ENCODE assay signal across 8 cellular contexts in the genomic region with DNA sequence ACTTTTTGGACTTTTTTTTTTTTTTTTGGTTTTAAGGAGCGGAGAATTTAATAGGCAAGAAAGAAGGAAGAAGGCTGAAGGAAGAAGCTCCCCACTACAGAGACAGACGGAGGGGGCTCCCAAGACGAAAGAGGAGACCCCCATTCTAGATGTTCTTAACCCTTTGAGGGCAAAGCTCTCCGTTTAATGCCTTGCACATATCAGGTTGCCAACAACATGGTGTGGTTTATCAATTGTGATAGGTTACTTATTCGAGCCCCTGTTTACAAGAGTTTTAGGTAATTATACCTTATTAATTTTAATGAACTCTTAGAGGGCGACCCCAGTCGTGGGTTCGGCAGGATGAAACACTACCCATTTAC. TPM values are rescaled to one million over a fixed set of nuclear protein-coding genes. Genes with fewer than 3 reads are reported as not detected.
DNase-seq lines count a peak whose midpoint lies in the region; ATAC-seq, FAIRE-seq and TF ChIP-seq lines count a peak whose summit lies in the region.

No MANE protein-coding gene starts in this region.

- no peak for DNase-seq in cardiac muscle cell (ENCODE audit: low read depth in 1 of 2, low spot score in 1 of 2)
- no peak for DNase-seq in left cardiac atrium
- no peak for DNase-seq in GM12878 (ENCODE audit: low read depth, low spot score)
- DNase-seq in lung (ENCODE audit: low spot score) = no peak
- no peak for DNase-seq in upper lobe of left lung
- DNase-seq in GOT3 (lab: John Stamatoyannopoulos, UW) = no peak
- DNase-seq in A172 (ENCODE audit: low spot score) = no peak

- WGBS in GM12878 (ENCODE audit: insufficient coverage, insufficient replicate concordance, low lambda C conversion rate, missing lambda C conversion rate) = 5% methylated on average over 7 of the region's 8 CpGs
- WGBS in lung, 2 donors = 12 to 23% methylated on average over 8 of the region's 8 CpGs
- 15 to 20% methylated on average over 8 of the region's 8 CpGs for WGBS in upper lobe of left lung, 2 donors

- peak overlapping the region; percentile 96 for H2AFZ ChIP-seq in GM12878 (ENCODE audit: control insufficient read depth, low read depth, low read length)

- H3K36me3 ChIP-seq in cardiac muscle cell (no peaks in the 10 kb centered on the region), GM12878 (ENCODE audit: control insufficient read depth in 2 of 2, insufficient read depth in 2 of 2, low read length in 1 of 2) (no peaks in the 10 kb centered on the region), lung (ENCODE audit: control insufficient read depth in 2 of 2, insufficient read depth in 2 of 2, low read length in 2 of 2) (no peaks in the 10 kb centered on the region), upper lobe of left lung (no peaks in the 10 kb centered on the region)

- TF ChIP-seq CTCF in cardiac muscle cell (IDR thresholded peaks at IDR 0.05; ENCODE audit: low read depth, low read length) = no peak
- no peak for TF ChIP-seq CTCF in GM12878 (IDR thresholded peaks at IDR 0.05 in 2 of 3, conservative IDR thresholded peaks at IDR 0.05 in 1 of 3; ENCODE audit: control insufficient read depth in 2 of 3, extremely low read depth in 1 of 3, insufficient read depth in 1 of 3, low read depth in 3 of 3, low read length in 3 of 3)
- TF ChIP-seq CTCF in lung (IDR thresholded peaks at IDR 0.05; ENCODE audit: control extremely low read depth, extremely low read depth) = no peak
- no peak for TF ChIP-seq CTCF in upper lobe of left lung (IDR thresholded peaks at IDR 0.05)

- ATAC-seq in left cardiac atrium = no peak
- ATAC-seq in GM12878 = no peak
- ATAC-seq in lung (ENCODE audit: insufficient read depth, low FRiP score) = no peak
- ATAC-seq in upper lobe of left lung (ENCODE audit: low FRiP score in 2 of 2) = no peak
- ATAC-seq in GM18502 (IDR thresholded peaks at IDR 0.05; ENCODE audit: poor library complexity, unreplicated experiment) = no peak

- peak overlapping the region; percentile 60 for H3K4me3 ChIP-seq in cardiac muscle cell
- H3K4me3 ChIP-seq in GM12878 = peak overlapping the region; percentile 77
- H3K4me3 ChIP-seq in lung = peak overlapping the region; percentile 43
- H3K4me3 ChIP-seq in upper lobe of left lung = peak overlapping the region in 3 of 4 donors; percentile 92 to 97 (median 96)

- in situ Hi-C loops in GM12878 (cut with MboI) = no loop called here

- RAD21 ChIA-PET in GM12878 (lab: Charles Lee; ENCODE audit: unreplicated experiment) = interaction anchor here (1.2 to 9.4 kb wide), 9 partner anchors 8 to 168 kb away, joined by 3 to 159 read pairs (median 9); no protein-coding TSS in a partner anchor

- no peak for TF ChIP-seq POLR2A in GM12878 (IDR thresholded peaks at IDR 0.05; ENCODE audit: low read depth, low read length)
- no peak for TF ChIP-seq POLR2A in upper lobe of left lung (IDR thresholded peaks at IDR 0.05)

- peak overlapping the region; percentile 58 for H3K4me2 ChIP-seq in GM12878 (ENCODE audit: control insufficient read depth, insufficient read depth)

- no TSS peak for BruUV-seq in GM12878 (replicated peaks; lab: Mats Ljungman, UMichigan)

- peak overlapping the region; percentile 72 for H3K9ac ChIP-seq in GM12878 (ENCODE audit: control insufficient read depth, insufficient read depth, low read length)

- CTCF ChIA-PET in GM12878 (lab: Yijun Ruan, JAX) = interaction anchor here (1.1 to 7.8 kb wide), 9 partner anchors 8 to 202 kb away, joined by 3 to 84 read pairs (median 8); no protein-coding TSS in a partner anchor

- TF ChIP-seq EP300 in GM12878 (IDR thresholded peaks at IDR 0.05; ENCODE audit: borderline replicate concordance in 1 of 2, control insufficient read depth in 1 of 2, low read depth in 2 of 2, low read length in 2 of 2) = no peak
- TF ChIP-seq EP300 in upper lobe of left lung (IDR thresholded peaks at IDR 0.05) = no peak

- no peak for FAIRE-seq in GM12878 (lab: Jason Lieb, UNC)

- H3K79me2 ChIP-seq in GM12878 (ENCODE audit: control insufficient read depth, insufficient read depth, low read length) = peaks cover 33% of the 10 kb centered on the region

- POLR2A ChIA-PET in GM12878 (lab: Charles Lee) = interaction anchor here (0.6 to 9.1 kb wide), 14 partner anchors 8 to 738 kb away, joined by 3 to 159 read pairs (median 5); a partner anchor contains a TSS

- no peaks in the 10 kb centered on the region for H3K27me3 ChIP-seq in cardiac muscle cell
- no peaks in the 10 kb centered on the region for H3K27me3 ChIP-seq in GM12878 (replicated peaks in 1 of 2; ENCODE audit: control insufficient read depth in 2 of 2, insufficient read depth in 2 of 2, low read length in 1 of 2)
- no peaks in the 10 kb centered on the region for H3K27me3 ChIP-seq in lung (ENCODE audit: control insufficient read depth, insufficient read depth)
- H3K27me3 ChIP-seq in upper lobe of left lung = no peaks in the 10 kb centered on the region

- intact Hi-C loops in left cardiac atrium (cut with DNase I) = loop anchor here in 1 of 2 donors (5.0 to 10.0 kb wide), 2 partner anchors 166 to 329 kb away; a partner anchor contains a TSS
- intact Hi-C loops in GM12878 (cut with micrococcal nuclease; ENCODE audit: unreplicated experiment) = loop anchor here (2.0 kb wide), 4 partner anchors 35 to 267 kb away; a partner anchor contains a TSS

- SMC1A ChIA-PET in GM12878 (lab: Charles Lee; ENCODE audit: uncharacterized antibody, unreplicated experiment) = interaction anchor here (0.6 to 8.1 kb wide), 11 partner anchors 12 to 202 kb away, joined by 3 to 182 read pairs (median 4); no protein-coding TSS in a partner anchor

- peak overlapping the region; percentile 100 for H3K27ac ChIP-seq in cardiac muscle cell
- H3K27ac ChIP-seq in GM12878 (ENCODE audit: control insufficient read depth, insufficient read depth) = peak overlapping the region; percentile 77
- peak overlapping the region; percentile 79 to 87 for H3K27ac ChIP-seq in lung (ENCODE audit: low read depth in 1 of 2, low read length in 1 of 2)
- H3K27ac ChIP-seq in upper lobe of left lung = peak overlapping the region; percentile 98 to 99 (median 98)

- no peaks in the 10 kb centered on the region for H3K9me3 ChIP-seq in cardiac muscle cell (ENCODE audit: low read depth)
- no peaks in the 10 kb centered on the region for H3K9me3 ChIP-seq in GM12878 (replicated peaks; ENCODE audit: control insufficient read depth, insufficient read depth, low read length)
- no peaks in the 10 kb centered on the region for H3K9me3 ChIP-seq in lung (ENCODE audit: control insufficient read depth in 2 of 2, insufficient read depth in 1 of 2, low read length in 1 of 2)
- no peaks in the 10 kb centered on the region for H3K9me3 ChIP-seq in upper lobe of left lung

- no peak for TF ChIP-seq RAD21 in GM12878 (IDR thresholded peaks at IDR 0.05; ENCODE audit: insufficient read depth, low read depth, low read length)

- H3K4me1 ChIP-seq in cardiac muscle cell (ENCODE audit: low read depth) (peaks cover 12% of the 10 kb centered on the region), GM12878 (ENCODE audit: control insufficient read depth, insufficient read depth, low read length) (peaks cover 10% of the 10 kb centered on the region), lung (ENCODE audit: control insufficient read depth in 2 of 2, insufficient read depth in 2 of 2, low read length in 2 of 2) (peaks cover 2 to 14% of the 10 kb centered on the region in 2 donors), upper lobe of left lung (peaks cover 24 to 30% (median 25%) of the 10 kb centered on the region in 4 donors)

- no peaks in the 10 kb centered on the region for H4K20me1 ChIP-seq in GM12878 (ENCODE audit: control insufficient read depth, insufficient read depth)

TF ChIP-seq in GM12878, 131 proteins besides CTCF, POLR2A, EP300 and RAD21 (continues in another document):
- TF ChIP-seq NR2F1 (conservative IDR thresholded peaks at IDR 0.05) (no peak), DPF2 (IDR thresholded peaks at IDR 0.05) (no peak)
- TF ChIP-seq, protein P1, sequence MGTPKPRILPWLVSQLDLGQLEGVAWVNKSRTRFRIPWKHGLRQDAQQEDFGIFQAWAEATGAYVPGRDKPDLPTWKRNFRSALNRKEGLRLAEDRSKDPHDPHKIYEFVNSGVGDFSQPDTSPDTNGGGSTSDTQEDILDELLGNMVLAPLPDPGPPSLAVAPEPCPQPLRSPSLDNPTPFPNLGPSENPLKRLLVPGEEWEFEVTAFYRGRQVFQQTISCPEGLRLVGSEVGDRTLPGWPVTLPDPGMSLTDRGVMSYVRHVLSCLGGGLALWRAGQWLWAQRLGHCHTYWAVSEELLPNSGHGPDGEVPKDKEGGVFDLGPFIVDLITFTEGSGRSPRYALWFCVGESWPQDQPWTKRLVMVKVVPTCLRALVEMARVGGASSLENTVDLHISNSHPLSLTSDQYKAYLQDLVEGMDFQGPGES (IDR thresholded peaks at IDR 0.05) = no peak

RNA-seq across cellular contexts. Expression of a gene that starts 1.2 kb away (rescaled TPM):
- total RNA-seq in cardiac muscle cell (13.6 and 14.7 TPM in 2 replicates), left cardiac atrium (1 to 10 TPM; 5.2 to 5.3 TPM), GM12878 (2014; rRNA removed) (24.4 and 27.5 TPM in 2 replicates), GM12878 (2014; rRNA removed; fragmentation: Illumina TruSeq; extraction: Trizol) (20.1 and 21.5 TPM in 2 replicates), GM12878 (2021) (20.8 and 21.1 TPM in 2 replicates), lung (10 to 100 TPM; 11.6 to 17.2 TPM), upper lobe of left lung (10 to 100 TPM; 10.1 to 23.2 (median 14.3) TPM)
- polyA plus RNA-seq in cardiac muscle cell (12.8 and 14.0 TPM in 2 replicates), GM12878 (2011; rRNA removed) (56.9 and 74.1 TPM in 2 replicates), GM12878 (2014; fragmentation: Illumina TruSeq; extraction: Trizol) (18.5 and 22.2 TPM in 2 replicates), GM12878 (2014; fragmentation: Nextera tagmentation; extraction: Ambion mirVana) (10 to 100 TPM in 1 of 2 experiments, 1 to 10 TPM in 1; 5.8 to 13.5 TPM), GM12878 (2014; rRNA removed) (16.7 and 19.1 TPM in 2 replicates), GM12878 (2016; fragmentation: Nextera tagmentation; extraction: Ambion mirVana) (10 to 100 TPM in 1 of 2 experiments, 1 to 10 TPM in 1; 4.7 to 21.8 TPM), lung (1 to 10 TPM; 4.7 to 7.3 TPM)
- 26.3 and 26.4 TPM in 2 replicates for total RNA-seq in GM12878 (2013; cell fraction: nucleolus; rRNA removed)
- polyA plus RNA-seq in GM12878 (2011; ENCODE audit: low read depth) = 9.1 TPM
- 24.8 and 25.1 TPM in 2 replicates for polyA plus RNA-seq in GM12878 (2011; cell fraction: cytosol; rRNA removed)
- 31.8 and 40.7 TPM in 2 replicates for polyA plus RNA-seq in GM12878 (2011; cell fraction: nucleus; rRNA removed)
- polyA plus RNA-seq in GM12878 (2012) = 12.3 and 14.8 TPM in 2 replicates
- polyA minus RNA-seq in GM12878 (2011; rRNA and poly(A)+ RNA removed) = 35.7 and 37.6 TPM in 2 replicates
- polyA minus RNA-seq in GM12878 (2011; cell fraction: cytosol; rRNA and poly(A)+ RNA removed) = 13.1 and 14.7 TPM in 2 replicates
- polyA minus RNA-seq in GM12878 (2011; cell fraction: nucleus; rRNA and poly(A)+ RNA removed) = 32.2 and 45.7 TPM in 2 replicates
- 8.3 and 9.4 TPM in 2 replicates for total RNA-seq in A172 (2014; rRNA removed; shearing (Covaris generic))

Comparison
In these comparisons a context has a peak if more than half of its experiments do, and no peak if none do; other contexts are left out.
1. H3K4me3 ChIP-seq: peak in every context shown above with its lines; median percentile 96 in upper lobe of left lung; 77 in GM12878; 60 in cardiac muscle cell; 43 in lung.